16 cellular contexts compared by ENCODE assay signal in genomic region chr1:93612510-93612909, GRCh38.
DNase-seq lines count a peak whose midpoint lies in the region; ATAC-seq, FAIRE-seq and TF ChIP-seq lines count a peak whose summit lies in the region.
"Had no signal": no experiment of that assay in that cellular context is flagged by ENCODE, and none has a peak within 500 bp of the region (broad histone marks: within the 10 kb centered on the region; RNA-seq: fewer than 3 reads in every experiment).

No MANE protein-coding gene starts in this region.

- H3K27me3 ChIP-seq in OCI-LY3 (ENCODE audit: low read depth, low read length) = no peaks in the 10 kb centered on the region
- H3K27me3 ChIP-seq in K562 (ENCODE audit: control insufficient read depth in 2 of 2, insufficient read depth in 2 of 2, low read length in 2 of 2) = peaks cover 3 to 22% of the 10 kb centered on the region in 2 experiments; a peak in 2 of 5 replicates
- no peaks in the 10 kb centered on the region for H3K27me3 ChIP-seq in subcutaneous abdominal adipose tissue (ENCODE audit: control insufficient read depth in 5 of 5, insufficient read depth in 4 of 5, low read length in 5 of 5)

- H3K36me3 ChIP-seq in OCI-LY3 (replicated peaks; ENCODE audit: low read depth, low read length) (peaks cover 21% of the 10 kb centered on the region), K562 (ENCODE audit: control insufficient read depth, insufficient read depth, low read length) (no peaks in the 10 kb centered on the region), subcutaneous abdominal adipose tissue (ENCODE audit: control insufficient read depth in 5 of 5, insufficient read depth in 5 of 5, low read length in 5 of 5) (no peaks in the 10 kb centered on the region)

- POLR2A ChIA-PET in K562 (lab: Yijun Ruan, JAX) = interaction anchor here (1.1 kb wide), 1 partner anchor 10 kb away, joined by 4 read pairs; no protein-coding TSS in a partner anchor

- H3K9me3 ChIP-seq in OCI-LY3 (ENCODE audit: insufficient read depth, low read length) = no peaks in the 10 kb centered on the region
- no peaks in the 10 kb centered on the region for H3K9me3 ChIP-seq in K562 (replicated peaks; ENCODE audit: control insufficient read depth, insufficient read depth, low read depth, low read length)
- H3K9me3 ChIP-seq in subcutaneous abdominal adipose tissue (ENCODE audit: control insufficient read depth in 5 of 5, low read length in 5 of 5) = no peaks in the 10 kb centered on the region

- H3K4me2 ChIP-seq in OCI-LY3 (ENCODE audit: low read length) = peak overlapping the region; percentile 6; the same call in 1 of the 2 replicates
- no peak overlapping the region for H3K4me2 ChIP-seq in K562 (ENCODE audit: insufficient read depth, low read length)

- H3K79me2 ChIP-seq in OCI-LY3 (ENCODE audit: low read length) = peaks cover 93% of the 10 kb centered on the region
- H3K79me2 ChIP-seq in K562 (ENCODE audit: control insufficient read depth, insufficient read depth, low read length) = no peaks in the 10 kb centered on the region

- peaks cover 58% of the 10 kb centered on the region for H4K20me1 ChIP-seq in OCI-LY3 (ENCODE audit: insufficient read depth, low read length)
- 0 out of 2 replicates have a peak, but pooled peaks cover 2% of the 10 kb centered on the region for H4K20me1 ChIP-seq in K562 (replicated peaks; ENCODE audit: control insufficient read depth, insufficient read depth, low read length)

- intact Hi-C loops in K562 (cut with micrococcal nuclease) (no loop called here), left colon (cut with DNase I, micrococcal nuclease) (no loop called here)

- peaks cover 96% of the 10 kb centered on the region for H3K4me1 ChIP-seq in OCI-LY3 (ENCODE audit: low read length)
- H3K4me1 ChIP-seq in K562 (replicated peaks in 1 of 2; ENCODE audit: control insufficient read depth in 2 of 2, insufficient read depth in 2 of 2, low read length in 2 of 2) = peaks cover 0 to 6% of the 10 kb centered on the region in 2 experiments; a peak in 2 of 5 replicates
- peaks cover 24 to 99% (median 96%) of the 10 kb centered on the region in 5 donors for H3K4me1 ChIP-seq in subcutaneous abdominal adipose tissue (ENCODE audit: control insufficient read depth in 5 of 5, insufficient read depth in 5 of 5, low read length in 5 of 5)

- in situ Hi-C loops in K562 (cut with MboI) = no loop called here

- no TSS peak for BruUV-seq in K562 (replicated peaks; lab: Mats Ljungman, UMichigan)

- no peak for TF ChIP-seq EP300 in K562 (IDR thresholded peaks at IDR 0.05; ENCODE audit: low read length)

- CTCF ChIA-PET in K562 (lab: Yijun Ruan, JAX; ENCODE audit: low intra/inter-chr PET ratio) = no interaction called here

- no peak for FAIRE-seq in K562 (lab: Jason Lieb, UNC)

- H2AFZ ChIP-seq in OCI-LY3 (ENCODE audit: low read depth, low read length) = no peak overlapping the region
- H2AFZ ChIP-seq in K562 (ENCODE audit: low read depth, low read length) = peak overlapping the region; percentile 37; the same call in 1 of the 2 replicates

- no peaks in the 10 kb centered on the region for H3K9me1 ChIP-seq in K562 (ENCODE audit: control insufficient read depth, insufficient read depth, low read length)

- DNase-seq in K562 (ENCODE audit: extremely low read depth in 1 of 4, low spot score in 3 of 4) (no peak), kidney tubule cell (ENCODE audit: low spot score) (peak; percentile 38), left colon (no peak)
- DNase-seq: activated CD4-positive, alpha-beta T cell treated with anti-CD3 and anti-CD28 coated beads, Interleukin-2, amount 10 ng/mL, durations not matched to agents 7 days and 5 days; activated naive CD4-positive, alpha-beta T cell treated with Interleukin-2 at 50 U/mL for 16 hours; cortex of kidney; DMS 273 treated with DMSO at 0.1 percent for 48 hours; NCI-H2081; NCI-H524; retina; stimulated activated CD4-positive, alpha-beta T cell treated with anti-CD3 and anti-CD28 coated beads, Interleukin-1b, Interleukin-23, amount 100 ng/mL, for 48 hours had no signal

- ATAC-seq in K562 = no peak
- no peak for ATAC-seq in left colon
- ATAC-seq in GM21576 (IDR thresholded peaks at IDR 0.05; ENCODE audit: unreplicated experiment) = no peak
- no peak for ATAC-seq in HG03520 (IDR thresholded peaks at IDR 0.05; ENCODE audit: unreplicated experiment)

- H3K4me3 ChIP-seq in OCI-LY3 (ENCODE audit: low read length) (no peak overlapping the region), K562 (no peak overlapping the region), subcutaneous abdominal adipose tissue (ENCODE audit: low read depth in 1 of 5, low read length in 5 of 5) (peak overlapping the region in 2 of 5 donors; percentile 12 to 65)
- H3K4me3 ChIP-seq: SK-N-MC had no signal

- TF ChIP-seq RAD21 in K562 (CRISPR knock-in tag; conservative IDR thresholded peaks at IDR 0.05 in 1 of 2, IDR thresholded peaks at IDR 0.05 in 1 of 2) = no peak

- no peak overlapping the region for H3K27ac ChIP-seq in OCI-LY3 (ENCODE audit: low read length)
- no peak overlapping the region for H3K27ac ChIP-seq in K562 (ENCODE audit: extremely low read depth, low read depth, low read length)
- peak overlapping the region; percentile 94 for H3K27ac ChIP-seq in subcutaneous abdominal adipose tissue (ENCODE audit: low read depth, low read length)
- H3K27ac ChIP-seq: SK-N-MC had no signal

- H3K9ac ChIP-seq in OCI-LY3 (ENCODE audit: low read length) (no peak overlapping the region), K562 (ENCODE audit: insufficient read depth in 1 of 2, low read depth in 2 of 2, low read length in 2 of 2) (no peak overlapping the region), subcutaneous abdominal adipose tissue (ENCODE audit: low read length in 5 of 5) (no peak overlapping the region)

- 5% methylated on average over 3 of the region's 3 CpGs for WGBS in K562 (ENCODE audit: insufficient coverage, low coverage, missing lambda C conversion rate)

- TF ChIP-seq POLR2A in K562 (conservative IDR thresholded peaks at IDR 0.05) = no peak

- TF ChIP-seq CTCF in OCI-LY3 (IDR thresholded peaks at IDR 0.05; ENCODE audit: low read depth, low read length) (no peak), K562 (IDR thresholded peaks at IDR 0.05 in 2 of 3, conservative IDR thresholded peaks at IDR 0.05 in 1 of 3; ENCODE audit: insufficient read depth in 2 of 3, low read depth in 1 of 3, low read length in 3 of 3) (no peak)

TF ChIP-seq in K562, 482 proteins besides CTCF, POLR2A, EP300 and RAD21:
- TF ChIP-seq EWSR1 (IDR thresholded peaks at IDR 0.05; ENCODE audit: borderline replicate concordance, low read depth, partially characterized antibody) (no peak), SAP30 (IDR thresholded peaks at IDR 0.05; ENCODE audit: borderline replicate concordance, insufficient read depth, low read depth, low read length, poor library complexity, severe bottlenecking) (no peak), HNRNPUL1 (IDR thresholded peaks at IDR 0.05; ENCODE audit: low read length) (no peak), NR2C2 (CRISPR knock-in tag; IDR thresholded peaks at IDR 0.05) (no peak), NR2C2 (tag; IDR thresholded peaks at IDR 0.05) (no peak), SMARCA5 (IDR thresholded peaks at IDR 0.05) (no peak), ZNF592 (IDR thresholded peaks at IDR 0.05) (no peak), FOXJ2 (tag; IDR thresholded peaks at IDR 0.05) (no peak), ZNF431 (CRISPR knock-in tag; IDR thresholded peaks at IDR 0.05) (no peak), FUS (optimal IDR thresholded peaks at IDR 0.05; ENCODE audit: low read depth, low read length) (no peak), SRSF1 (IDR thresholded peaks at IDR 0.05; ENCODE audit: low read depth, low read length) (no peak), ZNF511 (CRISPR knock-in tag; IDR thresholded peaks at IDR 0.05) (no peak)
TF ChIP-seq in K562: peak in this region for 0.
